In the genomic region with DNA sequence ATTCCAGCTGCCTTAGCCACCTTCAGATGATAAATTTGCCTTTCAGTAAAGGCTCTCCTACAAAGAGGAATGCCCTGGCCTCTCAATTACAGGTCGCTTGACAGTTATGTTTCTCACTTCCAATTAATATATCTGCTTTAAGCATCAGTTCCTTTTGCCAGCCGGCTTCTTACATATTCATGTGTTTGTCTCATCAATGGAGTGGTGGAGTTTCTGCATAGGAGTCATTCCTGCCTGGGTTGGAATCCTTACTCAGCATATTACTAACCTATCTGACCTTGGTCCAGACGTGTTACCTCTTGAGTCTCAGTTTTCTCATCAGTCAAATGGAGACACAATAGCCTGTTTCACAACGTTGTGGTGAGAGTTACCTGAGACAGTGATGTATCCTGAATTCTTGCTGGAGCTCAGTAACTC, we compare ENCODE assay signal across 1 cellular context.
TF ChIP-seq lines count a peak whose summit lies in the region.

No MANE protein-coding gene starts in this region.

TF ChIP-seq in SK-N-SH treated with all-trans-retinoic acid at 6 μM for 48 hours, 23 proteins besides CTCF, POLR2A, EP300 and RAD21 (continued from another document):
- TF ChIP-seq ARNTL (CRISPR knock-in tag; IDR thresholded peaks at IDR 0.05; ENCODE audit: borderline replicate concordance, low read depth) (no peak), BACH2 (CRISPR knock-in tag; IDR thresholded peaks at IDR 0.05; ENCODE audit: borderline replicate concordance) (no peak), RARB (CRISPR knock-in tag; IDR thresholded peaks at IDR 0.05) (no peak), ZNF70 (CRISPR knock-in tag; IDR thresholded peaks at IDR 0.05) (no peak), SNAI2 (CRISPR knock-in tag; IDR thresholded peaks at IDR 0.05) (no peak)
- TF ChIP-seq, protein P1, sequence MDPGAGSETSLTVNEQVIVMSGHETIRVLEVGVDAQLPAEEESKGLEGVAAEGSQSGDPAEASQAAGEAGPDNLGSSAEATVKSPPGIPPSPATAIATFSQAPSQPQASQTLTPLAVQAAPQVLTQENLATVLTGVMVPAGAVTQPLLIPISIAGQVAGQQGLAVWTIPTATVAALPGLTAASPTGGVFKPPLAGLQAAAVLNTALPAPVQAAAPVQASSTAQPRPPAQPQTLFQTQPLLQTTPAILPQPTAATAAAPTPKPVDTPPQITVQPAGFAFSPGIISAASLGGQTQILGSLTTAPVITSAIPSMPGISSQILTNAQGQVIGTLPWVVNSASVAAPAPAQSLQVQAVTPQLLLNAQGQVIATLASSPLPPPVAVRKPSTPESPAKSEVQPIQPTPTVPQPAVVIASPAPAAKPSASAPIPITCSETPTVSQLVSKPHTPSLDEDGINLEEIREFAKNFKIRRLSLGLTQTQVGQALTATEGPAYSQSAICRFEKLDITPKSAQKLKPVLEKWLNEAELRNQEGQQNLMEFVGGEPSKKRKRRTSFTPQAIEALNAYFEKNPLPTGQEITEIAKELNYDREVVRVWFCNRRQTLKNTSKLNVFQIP (CRISPR knock-in tag; IDR thresholded peaks at IDR 0.05; ENCODE audit: borderline replicate concordance, low read depth) = no peak
